Comparison of ENCODE assay signal across 1 cellular context in genomic region chr3:44761347-44762169, GRCh38.
A peak's percentile ranks its signal among the peaks of the same experiment; 100 is the strongest.
TF ChIP-seq lines count a peak whose summit lies in the region.

Gene KIAA1143, minus strand, starts transcription at chr3:44761619. Its CDS starts 17 bp downstream, at chr3:44761602.
Gene KIF15, plus strand, starts transcription at chr3:44761794. Its CDS starts 72 bp downstream, at chr3:44761866.

TF ChIP-seq in K562, 482 proteins besides CTCF, POLR2A, EP300 and RAD21 (continued from another document and continues in another):
- TF ChIP-seq ZBTB40 (IDR thresholded peaks at IDR 0.05) (peak; percentile 65), ZBTB40 (CRISPR knock-in tag; IDR thresholded peaks at IDR 0.05) (no peak), SPI1 (IDR thresholded peaks at IDR 0.05; ENCODE audit: borderline replicate concordance, low read depth, low read length) (no peak), CHD1 (IDR thresholded peaks at IDR 0.05; ENCODE audit: low read length) (peak; percentile 25), CXXC5 (CRISPR knock-in tag; IDR thresholded peaks at IDR 0.05) (peak; percentile 100), FOXM1 (IDR thresholded peaks at IDR 0.05; ENCODE audit: low read depth) (peak; percentile 97), FOXM1 (CRISPR knock-in tag; IDR thresholded peaks at IDR 0.05; ENCODE audit: low read depth) (peak; percentile 97; the same call in 1 of the 2 replicates), MAFK (IDR thresholded peaks at IDR 0.05; ENCODE audit: low read length) (no peak), SRF (CRISPR knock-in tag; IDR thresholded peaks at IDR 0.05) (no peak; a peak in 1 of 4 replicates), SFPQ (IDR thresholded peaks at IDR 0.05; ENCODE audit: low read depth, low read length) (no peak), THAP12 (CRISPR knock-in tag; IDR thresholded peaks at IDR 0.05) (peak; percentile 60; the same call in 1 of the 2 replicates), ARID1B (IDR thresholded peaks at IDR 0.05) (peak; percentile 30; the same call in 1 of the 2 replicates), CBX5 (IDR thresholded peaks at IDR 0.05; ENCODE audit: borderline replicate concordance, low read depth) (peak; percentile 33; the same call in 1 of the 2 replicates), ZNF24 (IDR thresholded peaks at IDR 0.05) (peak; percentile 57; the same call in 1 of the 2 replicates), SIN3B (IDR thresholded peaks at IDR 0.05; ENCODE audit: low read depth) (peak; percentile 87), CBX8 (IDR thresholded peaks at IDR 0.05; ENCODE audit: borderline replicate concordance, extremely low read depth, low read depth, low read length, poor library complexity, severe bottlenecking) (no peak), ELK1 (CRISPR knock-in tag; IDR thresholded peaks at IDR 0.05) (no peak), POLR2AphosphoS5 (IDR thresholded peaks at IDR 0.05; ENCODE audit: control insufficient read depth, insufficient read depth, low read depth, low read length) (peak; percentile 80), DACH1 (IDR thresholded peaks at IDR 0.05; ENCODE audit: partially characterized antibody) (no peak), RREB1 (CRISPR knock-in tag; IDR thresholded peaks at IDR 0.05) (0 out of 2 replicates have a peak, but pooled peaks have one; percentile 27), RBM15 (IDR thresholded peaks at IDR 0.05; ENCODE audit: insufficient read depth, low read length) (no peak), KLF16 (IDR thresholded peaks at IDR 0.05) (no peak), SMARCC2 (IDR thresholded peaks at IDR 0.05; ENCODE audit: low read depth) (peak; percentile 57; the same call in 1 of the 2 replicates), NR0B1 (IDR thresholded peaks at IDR 0.05; ENCODE audit: partially characterized antibody) (no peak), HMBOX1 (IDR thresholded peaks at IDR 0.05) (no peak), KDM5B (IDR thresholded peaks at IDR 0.05; ENCODE audit: insufficient replicate concordance, low read depth, low read length) (peak; percentile 92), KLF6 (CRISPR knock-in tag; IDR thresholded peaks at IDR 0.05; ENCODE audit: borderline replicate concordance) (peak; percentile 62; the same call in 1 of the 2 replicates), MAZ (CRISPR knock-in tag; conservative IDR thresholded peaks at IDR 0.05 in 1 of 2, IDR thresholded peaks at IDR 0.05 in 1 of 2) (peak; percentile 72 to 74; a peak in 3 of 4 replicates), GTF2B (IDR thresholded peaks at IDR 0.05; ENCODE audit: extremely low read depth, insufficient read length) (peak; percentile 77), ETV6 (IDR thresholded peaks at IDR 0.05; ENCODE audit: borderline replicate concordance in 1 of 2, low read depth in 2 of 2, low read length in 1 of 2) (0 out of 4 replicates have a peak, but pooled peaks of 1 of the 2 experiments have one; percentile 52), ETV6 (CRISPR knock-in tag; IDR thresholded peaks at IDR 0.05; ENCODE audit: borderline replicate concordance) (no peak)
